Comparison of ENCODE assay signal across 7 cellular contexts in the genomic region with DNA sequence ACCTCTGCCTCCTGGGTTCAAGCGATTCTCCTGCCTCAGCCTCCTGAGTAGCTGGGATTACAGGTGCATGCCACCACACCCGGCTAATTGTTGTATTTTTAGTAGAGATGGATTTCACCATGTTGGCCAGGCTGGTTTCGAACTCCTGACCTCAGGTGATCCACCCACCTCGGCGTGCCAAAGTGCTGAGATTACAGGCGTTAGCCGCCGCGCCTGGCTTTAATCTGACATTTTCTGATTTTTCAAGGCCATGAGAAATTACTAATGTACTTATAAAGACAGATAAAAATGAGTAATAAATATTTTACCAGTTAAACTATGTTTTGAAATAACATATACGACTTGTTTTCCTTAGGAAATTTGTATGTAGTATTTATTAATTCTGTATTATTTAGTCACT.
DNase-seq lines count a peak whose midpoint lies in the region; ATAC-seq and TF ChIP-seq lines count a peak whose summit lies in the region.
"Not testable (repeated sequence)": the region's sequence is repeated elsewhere in the genome, so short reads cannot be mapped to it uniquely, and the experiment has no call there.

No MANE protein-coding gene starts in this region.

- H3K79me2 ChIP-seq in DOHH2 (ENCODE audit: control insufficient read depth, low read length) = peaks cover 44% of the 10 kb centered on the region
- not testable (repeated sequence) for H3K79me2 ChIP-seq in PC-3 (ENCODE audit: low read length)

- peaks cover 13% of the 10 kb centered on the region for H3K36me3 Mint-ChIP-seq in progenitor cell of endocrine pancreas (ENCODE audit: insufficient read depth)

- H2AFZ ChIP-seq in PC-3 (ENCODE audit: low read length) = not testable (repeated sequence)

- CTCF ChIA-PET in PC-3 (lab: Charles Lee) = not testable (repeated sequence)

- not testable (repeated sequence) for H3K9me3 Mint-ChIP-seq in progenitor cell of endocrine pancreas (ENCODE audit: low read depth)

- not testable (repeated sequence) for H3K9me3 ChIP-seq in DOHH2 (ENCODE audit: control insufficient read depth, insufficient read depth, low read length); PC-3 (ENCODE audit: low read length); body of pancreas; lower lobe of right lung; subcutaneous abdominal adipose tissue (ENCODE audit: control insufficient read depth in 5 of 5, low read length in 5 of 5)

- 22 to 30% methylated on average over 10 of the region's 10 CpGs for WGBS in body of pancreas, 2 donors

- POLR2A ChIA-PET in PC-3 (lab: Charles Lee; ENCODE audit: unreplicated experiment) = not testable (repeated sequence)

- peak overlapping the region; percentile 71 for H3K4me2 ChIP-seq in DOHH2 (ENCODE audit: low read length)
- H3K4me2 ChIP-seq in PC-3 (ENCODE audit: low read length) = peak overlapping the region; percentile 84; the same call in 1 of the 2 replicates

- peaks cover 62% of the 10 kb centered on the region for H3K4me1 Mint-ChIP-seq in progenitor cell of endocrine pancreas (ENCODE audit: low read depth)

- BruUV-seq in PC-3 (replicated peaks; lab: Mats Ljungman, UMichigan) = not testable (repeated sequence)

- not testable (repeated sequence) for ATAC-seq in PC-3, body of pancreas, lower lobe of right lung

- not testable (repeated sequence) for TF ChIP-seq POLR2A in body of pancreas (IDR thresholded peaks at IDR 0.05)

- intact Hi-C loops in PC-3 (cut with micrococcal nuclease) = loop anchor here (10.0 kb wide), 1 partner anchor 121 kb away; no protein-coding TSS in a partner anchor
- intact Hi-C loops in body of pancreas (cut with DNase I); lower lobe of right lung (cut with DNase I): not testable (repeated sequence)

- peak overlapping the region; percentile 87 for H3K27ac Mint-ChIP-seq in progenitor cell of endocrine pancreas

- H3K4me1 ChIP-seq in DOHH2 (ENCODE audit: control insufficient read depth, low read length) = peaks cover 64% of the 10 kb centered on the region
- H3K4me1 ChIP-seq in PC-3 (ENCODE audit: insufficient read depth, low read length) = peaks cover 15% of the 10 kb centered on the region
- H3K4me1 ChIP-seq in body of pancreas = peaks cover 57% of the 10 kb centered on the region
- H3K4me1 ChIP-seq in lower lobe of right lung = peaks cover 59% of the 10 kb centered on the region
- peaks cover 5 to 47% (median 37%) of the 10 kb centered on the region in 5 donors for H3K4me1 ChIP-seq in subcutaneous abdominal adipose tissue (ENCODE audit: control insufficient read depth in 5 of 5, insufficient read depth in 5 of 5, low read length in 5 of 5)

- H3F3A ChIP-seq in DOHH2 (ENCODE audit: control insufficient read depth, insufficient read depth) = peaks cover 18% of the 10 kb centered on the region
- H3F3A ChIP-seq in PC-3 (ENCODE audit: low read length, unreplicated experiment) = not testable (repeated sequence)

- not testable (repeated sequence) for H3K27me3 Mint-ChIP-seq in progenitor cell of endocrine pancreas

- H3K9me2 ChIP-seq in DOHH2 (replicated peaks; ENCODE audit: control insufficient read depth, low read length); PC-3 (replicated peaks; ENCODE audit: low read length): not testable (repeated sequence)

- not testable (repeated sequence) for H3K4me3 Mint-ChIP-seq in progenitor cell of endocrine pancreas (ENCODE audit: low read depth)

- not testable (repeated sequence) for H4K20me1 ChIP-seq in DOHH2 (ENCODE audit: control insufficient read depth, insufficient read depth, low read depth, low read length); PC-3 (ENCODE audit: low read length)

- peak overlapping the region; percentile 71; the same call in 1 of the 2 replicates for H3K27ac ChIP-seq in DOHH2 (ENCODE audit: low read depth, low read length)
- not testable (repeated sequence) for H3K27ac ChIP-seq in PC-3 (ENCODE audit: low read length)
- peak overlapping the region; percentile 14 to 87 (median 72) for H3K27ac ChIP-seq in body of pancreas
- peak overlapping the region; percentile 68 for H3K27ac ChIP-seq in lower lobe of right lung
- peak overlapping the region; percentile 93 for H3K27ac ChIP-seq in subcutaneous abdominal adipose tissue (ENCODE audit: low read depth, low read length)

- not testable (repeated sequence) for H3K9ac ChIP-seq in PC-3 (ENCODE audit: low read length); subcutaneous abdominal adipose tissue (ENCODE audit: low read length in 5 of 5)

- H3K27me3 ChIP-seq in DOHH2 (ENCODE audit: control insufficient read depth, low read length); PC-3 (ENCODE audit: low read length); body of pancreas; lower lobe of right lung (ENCODE audit: low read depth); subcutaneous abdominal adipose tissue (ENCODE audit: control insufficient read depth in 5 of 5, insufficient read depth in 4 of 5, low read length in 5 of 5): not testable (repeated sequence)

- peak overlapping the region; percentile 80; the same call in 1 of the 2 replicates for H3K4me3 ChIP-seq in DOHH2 (ENCODE audit: low read length)
- not testable (repeated sequence) for H3K4me3 ChIP-seq in PC-3 (ENCODE audit: low read length); body of pancreas
- H3K4me3 ChIP-seq in fibroblast of pulmonary artery (replicated peaks; ENCODE audit: low read depth, low read length) = peak overlapping the region; percentile 60
- H3K4me3 ChIP-seq in lower lobe of right lung = peak overlapping the region; percentile 47
- H3K4me3 ChIP-seq in subcutaneous abdominal adipose tissue (ENCODE audit: low read depth in 1 of 5, low read length in 5 of 5) = peak overlapping the region in 1 of 5 donors; percentile 70

- not testable (repeated sequence) for DNase-seq in PC-3; fibroblast of pulmonary artery (ENCODE audit: low read depth); lower lobe of right lung; progenitor cell of endocrine pancreas (ENCODE audit: low spot score, unreplicated experiment)
- peak; percentile 19 to 34 (median 24) for DNase-seq in body of pancreas

- not testable (repeated sequence) for TF ChIP-seq CTCF in DOHH2 (IDR thresholded peaks at IDR 0.05; ENCODE audit: low read depth, low read length, poor library complexity, severe bottlenecking); PC-3 (conservative IDR thresholded peaks at IDR 0.05; ENCODE audit: low read depth, low read length); body of pancreas (IDR thresholded peaks at IDR 0.05); fibroblast of pulmonary artery (IDR thresholded peaks at IDR 0.05; ENCODE audit: low read length, missing control alignments); lower lobe of right lung (IDR thresholded peaks at IDR 0.05); progenitor cell of endocrine pancreas (IDR thresholded peaks at IDR 0.05; ENCODE audit: unreplicated experiment)

- H3K36me3 ChIP-seq in DOHH2 (ENCODE audit: control insufficient read depth, low read length); PC-3 (ENCODE audit: low read depth, low read length); body of pancreas (replicated peaks in 1 of 2; ENCODE audit: insufficient read depth in 1 of 2, low read depth in 2 of 2); lower lobe of right lung; subcutaneous abdominal adipose tissue (ENCODE audit: control insufficient read depth in 5 of 5, insufficient read depth in 5 of 5, low read length in 5 of 5): not testable (repeated sequence)
